20 cellular contexts compared by ENCODE assay signal in the genomic region with DNA sequence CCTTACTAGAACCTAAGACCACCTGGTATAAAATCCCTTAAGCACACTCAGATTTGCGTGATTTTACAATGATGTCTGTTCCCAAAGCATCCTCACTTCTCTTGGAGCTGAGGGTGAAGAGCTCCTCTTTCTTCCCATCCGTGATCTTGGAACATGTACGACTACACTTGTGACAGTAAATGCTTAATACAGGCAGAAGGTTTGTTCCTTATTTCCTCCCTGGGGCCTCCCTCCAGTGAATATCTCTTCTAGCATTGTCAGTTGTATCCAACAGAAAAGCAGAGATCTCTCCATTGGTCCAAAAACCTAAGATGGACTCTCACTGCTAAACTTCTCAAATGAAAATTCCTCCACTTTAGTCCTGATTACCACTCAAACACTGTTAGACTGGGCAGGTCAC.
DNase-seq lines count a peak whose midpoint lies in the region; FAIRE-seq and TF ChIP-seq lines count a peak whose summit lies in the region.
"Had no signal": no experiment of that assay in that cellular context is flagged by ENCODE, and none has a peak within 500 bp of the region (broad histone marks: within the 10 kb centered on the region; RNA-seq: fewer than 3 reads in every experiment).

No MANE protein-coding gene starts in this region.

- H3K9ac ChIP-seq in neural cell (ENCODE audit: low read length): no peak overlapping the region
- no peak overlapping the region for H3K9ac ChIP-seq in H9 (ENCODE audit: extremely low read depth, insufficient read length, low read length)
- H3K9ac ChIP-seq: BLaER1 treated with 17β-estradiol and CSF1 and Interleukin-3, amounts not matched to agents 10 nM and 100 nM had no signal

- H3K56ac ChIP-seq in H9 (ENCODE audit: insufficient read length, low read depth, low read length): no peak overlapping the region

- H3T11ph ChIP-seq in H9 (ENCODE audit: low read length): no peak overlapping the region

- TF ChIP-seq POLR2A in GM12891 (IDR thresholded peaks at IDR 0.05; ENCODE audit: low read depth, low read length): no peak

- no peak for TF ChIP-seq EP300 in neural cell (conservative IDR thresholded peaks at IDR 0.05; ENCODE audit: poor library complexity, severe bottlenecking)

- H3K14ac ChIP-seq in H9 (ENCODE audit: insufficient read depth, low read length): no peak overlapping the region

- peaks cover 0 to 7% of the 10 kb centered on the region in 2 experiments; a peak in 3 of 5 replicates for H3K9me3 Mint-ChIP-seq in H9
- H3K9me3 Mint-ChIP-seq: CD4-positive, alpha-beta T cell; CD8-positive, alpha-beta T cell had no signal

- no peak overlapping the region for H3K4me3 Mint-ChIP-seq in H9
- H3K4me3 Mint-ChIP-seq: B cell; CD4-positive, alpha-beta T cell; CD8-positive, alpha-beta T cell had no signal

- H2BK120ac ChIP-seq in H9 (ENCODE audit: low read depth, low read length, poor library complexity, severe bottlenecking): no peak overlapping the region

- no peak overlapping the region for H3K4ac ChIP-seq in H9 (ENCODE audit: low read depth, low read length)

- FAIRE-seq in GM12891 (lab: Jason Lieb, UNC) (peak; percentile 5), bronchial epithelial cell (lab: Jason Lieb, UNC) (peak; percentile 47)
- FAIRE-seq: A549, D721Med, G401.6, GM18507 had no signal

- H4K5ac ChIP-seq in H9 (ENCODE audit: insufficient read length, low read depth, low read length): no peak overlapping the region

- H3K36me3 Mint-ChIP-seq in H9 (ENCODE audit: insufficient read depth in 1 of 3, low read depth in 3 of 3): no peaks in the 10 kb centered on the region; a peak in 1 of 7 replicates
- H3K36me3 Mint-ChIP-seq: CD8-positive, alpha-beta T cell had no signal

- H3K27me3 ChIP-seq in bronchial epithelial cell (ENCODE audit: control insufficient read depth, insufficient read depth, low read length) (peaks cover 3% of the 10 kb centered on the region), neural cell (ENCODE audit: insufficient read depth, low read depth, low read length) (no peaks in the 10 kb centered on the region), H9 (ENCODE audit: insufficient read depth, low read length) (peaks cover 9% of the 10 kb centered on the region; the same call in 1 of the 2 replicates)
- H3K27me3 ChIP-seq: BLaER1 treated with 17β-estradiol and CSF1 and Interleukin-3, amounts not matched to agents 10 nM and 100 nM had no signal

- H3K9me3 ChIP-seq in neural cell (ENCODE audit: low read length): no peaks in the 10 kb centered on the region
- H3K9me3 ChIP-seq in H9 (ENCODE audit: control insufficient read depth, low read depth, low read length): no peaks in the 10 kb centered on the region
- H3K9me3 ChIP-seq: A549; BLaER1 treated with 17β-estradiol and CSF1 and Interleukin-3, amounts not matched to agents 10 nM and 100 nM; Caco-2 had no signal

- peaks cover 14 to 23% of the 10 kb centered on the region in 2 experiments for H3K4me1 Mint-ChIP-seq in H9

- no peak overlapping the region for H2BK12ac ChIP-seq in H9 (ENCODE audit: insufficient read length, low read depth, low read length)

- H3K4me1 ChIP-seq in H9 (ENCODE audit: insufficient read depth, low read length): no peaks in the 10 kb centered on the region
- H3K4me1 ChIP-seq: A549; BLaER1 treated with 17β-estradiol and CSF1 and Interleukin-3, amounts not matched to agents 10 nM and 100 nM; Caco-2 had no signal

- H4K91ac ChIP-seq in H9 (ENCODE audit: insufficient read length, low read depth, low read length): no peak overlapping the region

- peak overlapping the region; percentile 34 for H3K27ac ChIP-seq in neural cell (ENCODE audit: low read length)
- H3K27ac ChIP-seq in H9 (ENCODE audit: insufficient read length, low read depth, low read length): no peak overlapping the region
- H3K27ac ChIP-seq: 22Rv1; A549; BLaER1 treated with 17β-estradiol and CSF1 and Interleukin-3, amounts not matched to agents 10 nM and 100 nM; C4-2B had no signal

- H3K4me3 ChIP-seq in bronchial epithelial cell (ENCODE audit: low read depth, low read length) (no peak overlapping the region), neural cell (ENCODE audit: low read length) (peak overlapping the region; percentile 26)
- H3K4me3 ChIP-seq: A549; BLaER1 treated with 17β-estradiol and CSF1 and Interleukin-3, amounts not matched to agents 10 nM and 100 nM had no signal

- H2BK20ac ChIP-seq in H9 (ENCODE audit: low read depth, low read length, poor library complexity, severe bottlenecking): no peak overlapping the region

- H4K8ac ChIP-seq in H9 (replicated peaks; ENCODE audit: insufficient read length, low read depth, low read length): no peak overlapping the region

- H2AFZ ChIP-seq in neural cell (ENCODE audit: low read depth, low read length) (no peak overlapping the region), H9 (ENCODE audit: low read length) (no peak overlapping the region)

- no peak overlapping the region for H3K23ac ChIP-seq in H9 (ENCODE audit: insufficient read length, low read depth, low read length)

- no peak for DNase-seq in GM12891 (ENCODE audit: insufficient read length, low spot score)
- no peak for DNase-seq in bronchial epithelial cell (ENCODE audit: low read depth)
- no peak for DNase-seq in H9
- DNase-seq in OCI-M2 (lab: John Stamatoyannopoulos, UW; ENCODE audit: unreplicated experiment): no peak
- DNase-seq: AML-193; Caco-2; Calu3; CD4-positive, alpha-beta T cell; CD8-positive, alpha-beta T cell; DMS79 treated with DMSO at 0.1 percent for 48 hours; GF-D8 had no signal

- H3K79me2 ChIP-seq in neural cell (replicated peaks; ENCODE audit: insufficient read depth, low read length) (no peaks in the 10 kb centered on the region), H9 (ENCODE audit: insufficient read depth, low read length) (no peaks in the 10 kb centered on the region)

- H3K9me2 ChIP-seq in neural cell (ENCODE audit: insufficient read depth, low read length): no peaks in the 10 kb centered on the region

- TF ChIP-seq CTCF in bronchial epithelial cell (IDR thresholded peaks at IDR 0.05; ENCODE audit: insufficient read depth, low read length, severe bottlenecking): no peak
- no peak for TF ChIP-seq CTCF in neural cell (IDR thresholded peaks at IDR 0.05; ENCODE audit: poor library complexity, severe bottlenecking)
- no peak for TF ChIP-seq CTCF in H9 (conservative IDR thresholded peaks at IDR 0.05)

- H3K36me3 ChIP-seq in bronchial epithelial cell (ENCODE audit: control insufficient read depth, insufficient read depth, low read length) (no peaks in the 10 kb centered on the region), neural cell (ENCODE audit: insufficient read depth, low read length) (no peaks in the 10 kb centered on the region)
- H3K36me3 ChIP-seq: BLaER1 treated with 17β-estradiol and CSF1 and Interleukin-3, amounts not matched to agents 10 nM and 100 nM had no signal

- no peak for TF ChIP-seq RAD21 in neural cell (conservative IDR thresholded peaks at IDR 0.05)

- H3F3A ChIP-seq in neural cell (ENCODE audit: insufficient read depth, low read length, poor library complexity, severe bottlenecking): no peaks in the 10 kb centered on the region

- no peak overlapping the region for H3K4me2 ChIP-seq in neural cell (ENCODE audit: low read length)
- H3K4me2 ChIP-seq in H9 (ENCODE audit: insufficient read depth, insufficient read length, low read length): no peak overlapping the region
- H3K4me2 ChIP-seq: A549; BLaER1 treated with 17β-estradiol and CSF1 and Interleukin-3, amounts not matched to agents 10 nM and 100 nM had no signal

- H3K79me1 ChIP-seq in H9 (ENCODE audit: insufficient read depth, low read depth, low read length, poor library complexity, severe bottlenecking): no peaks in the 10 kb centered on the region

- H3K18ac ChIP-seq in H9 (ENCODE audit: insufficient read length, low read depth, low read length): no peak overlapping the region

- WGBS in H9 (ENCODE audit: extremely low coverage, insufficient read length, low lambda C conversion rate): no CpG with 5 or more reads among the region's 3 CpGs

- no peak overlapping the region for H2BK5ac ChIP-seq in H9 (ENCODE audit: insufficient read length, low read length)

- H4K20me1 ChIP-seq in neural cell (ENCODE audit: insufficient read depth) (no peaks in the 10 kb centered on the region), H9 (ENCODE audit: control insufficient read depth, insufficient read depth, insufficient read length) (no peaks in the 10 kb centered on the region)
- H4K20me1 ChIP-seq: BLaER1 treated with 17β-estradiol and CSF1 and Interleukin-3, amounts not matched to agents 10 nM and 100 nM had no signal

- no peak overlapping the region for H2BK15ac ChIP-seq in H9 (ENCODE audit: low read depth, low read length)

- H3K23me2 ChIP-seq in H9 (ENCODE audit: insufficient read length, low read depth, low read length, poor library complexity, severe bottlenecking): no peaks in the 10 kb centered on the region

- no peak overlapping the region for H3K27ac Mint-ChIP-seq in H9
- H3K27ac Mint-ChIP-seq: B cell; CD4-positive, alpha-beta T cell; CD8-positive, alpha-beta T cell had no signal

- H2AK5ac ChIP-seq in H9 (ENCODE audit: insufficient read length, low read length): no peak overlapping the region

- peaks cover 92% of the 10 kb centered on the region for H3K27me3 Mint-ChIP-seq in H9 (ENCODE audit: low read depth)
- H3K27me3 Mint-ChIP-seq: B cell had no signal

TF ChIP-seq in GM12891, 5 proteins besides CTCF, POLR2A, EP300 and RAD21:
- TF ChIP-seq SPI1 (IDR thresholded peaks at IDR 0.05; ENCODE audit: low read depth, low read length): no peak
- no peak for TF ChIP-seq POLR2AphosphoS5 (IDR thresholded peaks at IDR 0.05; ENCODE audit: low read depth, low read length)
- no peak for TF ChIP-seq TAF1 (IDR thresholded peaks at IDR 0.05; ENCODE audit: low read depth, low read length)
- no peak for TF ChIP-seq POU2F2 (IDR thresholded peaks at IDR 0.05; ENCODE audit: low read depth, low read length)
- TF ChIP-seq PAX5 (IDR thresholded peaks at IDR 0.05; ENCODE audit: insufficient read depth, low read length, severe bottlenecking): no peak
TF ChIP-seq in GM12891: peak in this region for 0.

TF ChIP-seq in neural cell, 6 proteins besides CTCF, POLR2A, EP300 and RAD21 (continues in another document):
- no peak for TF ChIP-seq MXI1 (conservative IDR thresholded peaks at IDR 0.05; ENCODE audit: poor library complexity, severe bottlenecking)
- TF ChIP-seq EZH2 (IDR thresholded peaks at IDR 0.05; ENCODE audit: borderline replicate concordance, insufficient read depth, low read length, poor library complexity, severe bottlenecking): no peak
- TF ChIP-seq POLR2AphosphoS5 (IDR thresholded peaks at IDR 0.05): no peak
